Comparison of ENCODE assay signal across 13 cellular contexts in the genomic region with DNA sequence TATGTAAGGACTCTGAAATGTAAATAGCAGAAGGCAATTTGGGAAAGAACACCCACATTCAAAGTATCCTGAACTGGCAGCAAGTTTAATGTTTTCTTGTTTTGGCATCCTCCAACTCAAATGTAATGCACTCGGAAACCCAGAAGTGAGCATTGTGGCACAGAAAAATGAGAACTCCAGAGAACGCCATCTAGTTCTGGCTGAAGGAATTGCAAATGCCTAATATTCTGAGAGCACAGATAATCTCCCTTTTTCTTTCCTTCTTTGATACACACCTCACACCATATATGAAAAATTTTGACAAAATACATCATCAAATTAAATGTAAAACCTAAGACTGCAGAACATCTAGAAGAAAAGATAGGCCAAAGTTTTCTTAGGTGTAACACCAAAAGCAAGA. TPM values are rescaled to one million over a fixed set of nuclear protein-coding genes. Genes with fewer than 3 reads are reported as not detected.
DNase-seq lines count a peak whose midpoint lies in the region; TF ChIP-seq lines count a peak whose summit lies in the region.
"Had no signal": no experiment of that assay in that cellular context is flagged by ENCODE, and none has a peak within 500 bp of the region (broad histone marks: within the 10 kb centered on the region; RNA-seq: fewer than 3 reads in every experiment).

No MANE protein-coding gene starts in this region.

- intact Hi-C loops in MCF 10A (cut with micrococcal nuclease) (no loop called here), breast epithelium (cut with DNase I; ENCODE audit: low total_unique reads) (no loop called here)

- DNase-seq in MCF 10A (ENCODE audit: unreplicated experiment) = peak; percentile 14
- no peak for DNase-seq in breast epithelium (ENCODE audit: low spot score in 2 of 2)
- peak; percentile 24 for DNase-seq in RKO (ENCODE audit: low spot score)
- peak; percentile 46 for DNase-seq in globus pallidus (ENCODE audit: low spot score)
- DNase-seq in superior temporal gyrus (ENCODE audit: extremely low spot score) = peak; percentile 54
- no peak for DNase-seq in NCI-H146 treated with DMSO at 0.1 percent for 48 hours (lab: John Stamatoyannopoulos, UW; ENCODE audit: unreplicated experiment)
- no peak for DNase-seq in GM10266 (ENCODE audit: extremely low spot score)
- no peak for DNase-seq in A172 (ENCODE audit: low spot score)
- DNase-seq: activated CD4-positive, alpha-beta T cell treated with anti-CD3 and anti-CD28 coated beads for 1 hour; activated effector memory CD4-positive, alpha-beta T cell treated with anti-CD3 and anti-CD28 coated beads, Interleukin-2, amount 50 U/mL, for 16 hours; dermis blood vessel endothelial cell; GF-D8 had no signal

- H3K9me3 ChIP-seq in breast epithelium = no peaks in the 10 kb centered on the region

- peaks cover 62% of the 10 kb centered on the region for H3K27me3 Mint-ChIP-seq in MCF 10A (ENCODE audit: insufficient read depth, unreplicated experiment)
- H3K27me3 Mint-ChIP-seq: IgD-negative memory B cell had no signal

- TF ChIP-seq POLR2A in breast epithelium (IDR thresholded peaks at IDR 0.05) = no peak

- CTCF ChIA-PET in MCF 10A (lab: Yijun Ruan, JAX) = interaction anchor here (0.8 kb wide), 1 partner anchor 12 kb away, joined by 3 read pairs; no protein-coding TSS in a partner anchor

- H3K27ac Mint-ChIP-seq in MCF 10A (ENCODE audit: low read depth, unreplicated experiment) = no peak overlapping the region
- H3K27ac Mint-ChIP-seq: IgD-negative memory B cell had no signal

- no TSS peak for BruUV-seq in MCF 10A (replicated peaks; lab: Mats Ljungman, UMichigan)

- no peak overlapping the region for H3K4me3 ChIP-seq in breast epithelium

- H3K27ac ChIP-seq in breast epithelium = no peak overlapping the region

- no peaks in the 10 kb centered on the region for H3K4me1 ChIP-seq in breast epithelium

- peak; percentile 21 for TF ChIP-seq CTCF in MCF 10A (IDR thresholded peaks at IDR 0.05; ENCODE audit: unreplicated experiment)
- TF ChIP-seq CTCF in breast epithelium (IDR thresholded peaks at IDR 0.05) = no peak
- TF ChIP-seq CTCF in GM10266 (IDR thresholded peaks at IDR 0.05; ENCODE audit: control insufficient read depth, insufficient read depth, low read depth, missing control alignments) = no peak

- no peak overlapping the region for H3K4me3 Mint-ChIP-seq in MCF 10A (ENCODE audit: unreplicated experiment)
- H3K4me3 Mint-ChIP-seq: IgD-negative memory B cell had no signal

- H3K36me3 Mint-ChIP-seq in MCF 10A (ENCODE audit: insufficient read depth, unreplicated experiment) = no peaks in the 10 kb centered on the region
- H3K36me3 Mint-ChIP-seq: IgD-negative memory B cell had no signal

- POLR2A ChIA-PET in MCF 10A (lab: Yijun Ruan, JAX) = no interaction called here

- peaks cover 0 to 18% of the 10 kb centered on the region in 2 donors for H3K27me3 ChIP-seq in breast epithelium

- H3K36me3 ChIP-seq in breast epithelium = no peaks in the 10 kb centered on the region

- H3K9me3 Mint-ChIP-seq in MCF 10A (ENCODE audit: unreplicated experiment) = no peaks in the 10 kb centered on the region

- H3K4me1 Mint-ChIP-seq in MCF 10A (ENCODE audit: insufficient read depth, unreplicated experiment) = no peaks in the 10 kb centered on the region
- H3K4me1 Mint-ChIP-seq: IgD-negative memory B cell had no signal

RNA-seq across cellular contexts. Expression of a gene that starts 52.1 kb away (rescaled TPM):
- total RNA-seq in MCF 10A (2022) (0.10 and 0.26 TPM in 2 replicates), breast epithelium (10 to 100 TPM in 1 of 3 donors, 1 to 10 TPM in 2; 2.6 to 13.9 (median 7.0) TPM)
- not detected in 2 replicates for total RNA-seq in A172 (2014; rRNA removed; shearing (Covaris generic))
- total RNA-seq: dermis blood vessel endothelial cell had no signal

Comparison
In these comparisons a context has a peak if more than half of its experiments do, and no peak if none do; other contexts are left out.
1. DNase-seq: peak in MCF 10A (single experiment), RKO (single experiment), globus pallidus (single experiment) and superior temporal gyrus (single experiment); none in breast epithelium (0 of 2), NCI-H146 treated with DMSO at 0.1 percent for 48 hours (single experiment), GM10266 (single experiment) and A172 (single experiment).